38 cellular contexts compared by ENCODE assay signal in genomic region chr2:189681903-189682302, GRCh38.
"Had no signal": no experiment of that assay in that cellular context is flagged by ENCODE, and none has a peak within 500 bp of the region (broad histone marks: within the 10 kb centered on the region; RNA-seq: fewer than 3 reads in every experiment).

No MANE protein-coding gene starts in this region.

- H3K27ac ChIP-seq: ascending aorta, cardiac muscle cell, PC-9, RWPE1, VCaP had no signal

- DNase-seq: activated B cell treated with CpG ODN at 0.5 μM for 24 hours; activated CD4-positive, alpha-beta memory T cell treated with anti-CD3 and anti-CD28 coated beads for 36 hours; activated CD4-positive, alpha-beta T cell treated with anti-CD3 and anti-CD28 coated beads for 4 hours; activated CD4-positive, alpha-beta T cell treated with anti-CD3 and anti-CD28 coated beads, Interleukin-2, amount 50 U/mL, for 1 hour; activated CD4-positive, CD25-positive, alpha-beta regulatory T cell treated with anti-CD3 and anti-CD28 coated beads, Interleukin-2, amount 50 U/mL, for 72 hours; activated CD8-positive, alpha-beta memory T cell treated with anti-CD3 and anti-CD28 coated beads for 24 hours; activated CD8-positive, alpha-beta memory T cell treated with anti-CD3 and anti-CD28 coated beads, Interleukin-2, amount 10 ng/mL, durations not matched to agents 7 days and 5 days; activated CD8-positive, alpha-beta memory T cell treated with anti-CD3 and anti-CD28 coated beads, Interleukin-2, amount 50 U/mL, for 48 hours; activated effector memory CD4-positive, alpha-beta T cell treated with Interleukin-2 at 50 U/mL for 16 hours; activated naive CD4-positive, alpha-beta T cell treated with anti-CD3 and anti-CD28 coated beads, Interleukin-2, amount 10 ng/mL, durations not matched to agents 7 days and 5 days; activated naive CD8-positive, alpha-beta T cell treated with anti-CD3 and anti-CD28 coated beads for 36 hours; activated T-cell treated with anti-CD3 and anti-CD28 coated beads, Interleukin-2, amount 50 U/mL, for 48 hours; amygdala; Karpas-422; KBM-7; NCI-H1048; NCI-H1105 treated with DMSO at 0.1 percent for 48 hours; NCI-H1436; NCI-H1694; NCI-H1930; NCI-H2081 treated with DMSO at 0.1 percent for 48 hours; NCI-H2171 treated with DMSO at 0.1 percent for 48 hours; NCI-H2227 treated with DMSO at 0.1 percent for 48 hours; NCI-H446; NCI-H510A treated with DMSO at 0.1 percent for 48 hours; NCI-H526 treated with DMSO at 0.1 percent for 48 hours; NCI-H82; PC-9; SIG-M5; SW 1271; T-helper 1 cell; T-helper 2 cell; T-helper 9 cell had no signal

- ATAC-seq: activated CD8-positive, alpha-beta memory T cell treated with anti-CD3 and anti-CD28 coated beads, Interleukin-2, amount 10 ng/mL, durations not matched to agents 7 days and 5 days; Right ventricle myocardium inferior had no signal

- H3K27me3 ChIP-seq: ascending aorta, cardiac muscle cell had no signal

- H3K4me3 ChIP-seq: ascending aorta, cardiac muscle cell, PC-9 had no signal

- H3K36me3 ChIP-seq: ascending aorta, cardiac muscle cell had no signal
